ENCODE assay signal across 1 cellular context in the genomic region with DNA sequence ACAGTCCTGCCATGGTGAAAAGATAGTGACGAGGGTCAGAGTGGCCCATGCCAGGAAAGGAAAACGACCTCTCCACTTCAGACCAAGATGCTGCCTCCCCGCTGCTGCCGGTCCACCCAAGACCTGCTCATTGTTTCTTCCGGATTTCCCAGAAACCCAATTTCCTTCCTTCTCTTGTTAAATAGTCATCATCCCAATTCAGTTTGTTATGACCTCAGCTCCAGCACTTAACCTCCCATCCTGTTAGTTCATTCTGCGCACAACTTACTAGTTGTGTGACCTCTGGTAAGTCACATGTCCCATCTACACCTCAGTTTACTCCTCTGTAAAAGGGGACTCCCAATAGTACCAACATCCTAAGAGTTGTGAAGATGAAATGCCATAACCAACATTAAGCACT.
TF ChIP-seq lines count a peak whose summit lies in the region.

No MANE protein-coding gene starts in this region.

TF ChIP-seq in WTC11, 78 proteins besides CTCF, POLR2A, EP300 and RAD21 (continued from another document):
- TF ChIP-seq, protein P1, sequence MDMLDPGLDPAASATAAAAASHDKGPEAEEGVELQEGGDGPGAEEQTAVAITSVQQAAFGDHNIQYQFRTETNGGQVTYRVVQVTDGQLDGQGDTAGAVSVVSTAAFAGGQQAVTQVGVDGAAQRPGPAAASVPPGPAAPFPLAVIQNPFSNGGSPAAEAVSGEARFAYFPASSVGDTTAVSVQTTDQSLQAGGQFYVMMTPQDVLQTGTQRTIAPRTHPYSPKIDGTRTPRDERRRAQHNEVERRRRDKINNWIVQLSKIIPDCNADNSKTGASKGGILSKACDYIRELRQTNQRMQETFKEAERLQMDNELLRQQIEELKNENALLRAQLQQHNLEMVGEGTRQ (CRISPR knock-in tag; IDR thresholded peaks at IDR 0.05), result no peak
